Comparison of ENCODE assay signal across 1 cellular context in the genomic region with DNA sequence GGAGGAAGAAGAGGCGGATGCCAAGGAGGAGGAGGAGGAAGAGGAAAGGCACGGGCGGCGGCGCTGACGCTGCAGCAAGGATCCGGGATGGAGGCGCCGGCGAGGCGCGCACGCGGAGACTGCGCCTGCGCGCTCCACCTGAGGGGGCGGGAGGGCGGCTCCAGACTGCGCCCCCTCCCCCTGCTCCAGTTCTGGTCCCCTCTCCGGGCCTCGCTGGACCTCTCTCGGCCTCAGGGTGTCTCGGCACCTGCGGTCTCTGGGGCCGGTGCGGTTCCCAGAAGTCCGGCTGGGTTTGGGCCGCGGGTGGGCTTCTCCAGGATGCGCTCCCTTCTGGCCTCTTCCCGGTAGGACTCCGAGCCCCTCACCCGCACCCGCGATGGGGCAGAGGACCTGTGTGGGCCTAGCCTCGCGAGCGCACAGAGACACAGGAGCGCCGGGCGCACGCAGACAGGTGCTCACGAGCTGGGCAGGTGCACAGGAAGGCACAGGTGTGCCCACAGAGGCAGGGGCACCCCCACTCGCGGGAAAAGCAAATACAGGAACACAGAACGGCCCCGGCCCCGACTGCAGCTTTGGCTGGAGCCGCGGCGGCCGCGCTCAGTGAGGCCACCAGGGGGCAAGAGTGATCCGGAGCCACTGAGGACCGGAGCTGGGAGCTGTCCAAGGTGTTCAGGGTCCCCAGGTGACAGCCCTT.
A peak's percentile ranks its signal among the peaks of the same experiment; 100 is the strongest.
TF ChIP-seq lines count a peak whose summit lies in the region.

TSS of gene NPDC1 (minus strand) at position 84 of the 694 bp plus-strand sequence. CDS start 188 bp downstream, outside the sequence.

TF ChIP-seq in K562, 482 proteins besides CTCF, POLR2A, EP300 and RAD21 (continued from another document):
- TF ChIP-seq NKRF (IDR thresholded peaks at IDR 0.05; ENCODE audit: borderline replicate concordance): peak; percentile 60; the same call in 1 of the 2 replicates
- no peak for TF ChIP-seq BRF2 (IDR thresholded peaks at IDR 0.05; ENCODE audit: borderline replicate concordance, insufficient read depth, insufficient read length)
- TF ChIP-seq ZBTB43 (CRISPR knock-in tag; IDR thresholded peaks at IDR 0.05): 0 out of 2 replicates have a peak, but pooled peaks have one; percentile 60
- TF ChIP-seq E2F3 (CRISPR knock-in tag; IDR thresholded peaks at IDR 0.05): no peak
- TF ChIP-seq BACH1 (tag; IDR thresholded peaks at IDR 0.05): no peak
- no peak for TF ChIP-seq ZNF408 (CRISPR knock-in tag; IDR thresholded peaks at IDR 0.05; ENCODE audit: low read depth)
- TF ChIP-seq MBD1 (CRISPR knock-in tag; IDR thresholded peaks at IDR 0.05): no peak
- peak; percentile 22; the same call in 1 of the 2 replicates for TF ChIP-seq BCOR (IDR thresholded peaks at IDR 0.05)
- TF ChIP-seq, protein P1, sequence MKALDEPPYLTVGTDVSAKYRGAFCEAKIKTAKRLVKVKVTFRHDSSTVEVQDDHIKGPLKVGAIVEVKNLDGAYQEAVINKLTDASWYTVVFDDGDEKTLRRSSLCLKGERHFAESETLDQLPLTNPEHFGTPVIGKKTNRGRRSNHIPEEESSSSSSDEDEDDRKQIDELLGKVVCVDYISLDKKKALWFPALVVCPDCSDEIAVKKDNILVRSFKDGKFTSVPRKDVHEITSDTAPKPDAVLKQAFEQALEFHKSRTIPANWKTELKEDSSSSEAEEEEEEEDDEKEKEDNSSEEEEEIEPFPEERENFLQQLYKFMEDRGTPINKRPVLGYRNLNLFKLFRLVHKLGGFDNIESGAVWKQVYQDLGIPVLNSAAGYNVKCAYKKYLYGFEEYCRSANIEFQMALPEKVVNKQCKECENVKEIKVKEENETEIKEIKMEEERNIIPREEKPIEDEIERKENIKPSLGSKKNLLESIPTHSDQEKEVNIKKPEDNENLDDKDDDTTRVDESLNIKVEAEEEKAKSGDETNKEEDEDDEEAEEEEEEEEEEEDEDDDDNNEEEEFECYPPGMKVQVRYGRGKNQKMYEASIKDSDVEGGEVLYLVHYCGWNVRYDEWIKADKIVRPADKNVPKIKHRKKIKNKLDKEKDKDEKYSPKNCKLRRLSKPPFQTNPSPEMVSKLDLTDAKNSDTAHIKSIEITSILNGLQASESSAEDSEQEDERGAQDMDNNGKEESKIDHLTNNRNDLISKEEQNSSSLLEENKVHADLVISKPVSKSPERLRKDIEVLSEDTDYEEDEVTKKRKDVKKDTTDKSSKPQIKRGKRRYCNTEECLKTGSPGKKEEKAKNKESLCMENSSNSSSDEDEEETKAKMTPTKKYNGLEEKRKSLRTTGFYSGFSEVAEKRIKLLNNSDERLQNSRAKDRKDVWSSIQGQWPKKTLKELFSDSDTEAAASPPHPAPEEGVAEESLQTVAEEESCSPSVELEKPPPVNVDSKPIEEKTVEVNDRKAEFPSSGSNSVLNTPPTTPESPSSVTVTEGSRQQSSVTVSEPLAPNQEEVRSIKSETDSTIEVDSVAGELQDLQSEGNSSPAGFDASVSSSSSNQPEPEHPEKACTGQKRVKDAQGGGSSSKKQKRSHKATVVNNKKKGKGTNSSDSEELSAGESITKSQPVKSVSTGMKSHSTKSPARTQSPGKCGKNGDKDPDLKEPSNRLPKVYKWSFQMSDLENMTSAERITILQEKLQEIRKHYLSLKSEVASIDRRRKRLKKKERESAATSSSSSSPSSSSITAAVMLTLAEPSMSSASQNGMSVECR (CRISPR knock-in tag; IDR thresholded peaks at IDR 0.05): peak; percentile 90
- TF ChIP-seq DACH1 (IDR thresholded peaks at IDR 0.05; ENCODE audit: partially characterized antibody): no peak
